In genomic region chr4:25818293-25819240, GRCh38 we compare ENCODE assay signal across 14 cellular contexts. TPM values are rescaled to one million over a fixed set of nuclear protein-coding genes. Genes with fewer than 3 reads are reported as not detected.
DNase-seq lines count a peak whose midpoint lies in the region; ATAC-seq and TF ChIP-seq lines count a peak whose summit lies in the region.
"Had no signal": no experiment of that assay in that cellular context is flagged by ENCODE, and none has a peak within 500 bp of the region (broad histone marks: within the 10 kb centered on the region; RNA-seq: fewer than 3 reads in every experiment).

No MANE protein-coding gene starts in this region.

- no peak for ATAC-seq in GM18502 (IDR thresholded peaks at IDR 0.05; ENCODE audit: poor library complexity, unreplicated experiment)
- no peak for ATAC-seq in psoas muscle
- ATAC-seq: naive thymus-derived CD4-positive, alpha-beta T cell had no signal

- H3K36me3 Mint-ChIP-seq in activated CD4-positive, alpha-beta T cell treated with anti-CD3 and anti-CD28 coated beads, Interleukin-2, amount 10 ng/mL, durations not matched to agents 24 days and 14 days (ENCODE audit: low read depth), result peaks cover 43% of the 10 kb centered on the region
- H3K36me3 Mint-ChIP-seq in brain, result peaks cover 39% of the 10 kb centered on the region

- peaks cover 3% of the 10 kb centered on the region for H3K4me1 Mint-ChIP-seq in activated CD4-positive, alpha-beta T cell treated with anti-CD3 and anti-CD28 coated beads, Interleukin-2, amount 10 ng/mL, durations not matched to agents 24 days and 14 days
- peaks cover 19% of the 10 kb centered on the region for H3K4me1 Mint-ChIP-seq in brain

- no peak for DNase-seq in activated CD4-positive, alpha-beta T cell treated with anti-CD3 and anti-CD28 coated beads, Interleukin-2, amount 10 ng/mL, durations not matched to agents 24 days and 14 days
- no peak for DNase-seq in activated CD4-positive, alpha-beta T cell treated with anti-CD3 and anti-CD28 coated beads for 48 hours
- DNase-seq in Karpas-422, result peak; percentile 38
- DNase-seq in osteoblast (ENCODE audit: insufficient read length, low spot score, missing footprints), result no peak
- DNase-seq in psoas muscle, result no peak
- DNase-seq in hypothalamus (lab: John Stamatoyannopoulos, UW), result no peak
- DNase-seq: activated CD4-positive, alpha-beta T cell treated with anti-CD3 and anti-CD28 coated beads for 1 hour; CD4-positive, alpha-beta memory T cell; left ventricle myocardium inferior; naive thymus-derived CD4-positive, alpha-beta T cell; testis had no signal

- H3K79me2 ChIP-seq in Karpas-422 (ENCODE audit: low read length) (peaks cover 41% of the 10 kb centered on the region), osteoblast (ENCODE audit: insufficient read depth, low read length) (no peaks in the 10 kb centered on the region)

- H3K36me3 ChIP-seq in Karpas-422 (ENCODE audit: insufficient read depth, low read length) (peaks cover 86% of the 10 kb centered on the region), osteoblast (ENCODE audit: insufficient read depth, low read length) (peaks cover 30% of the 10 kb centered on the region), psoas muscle (ENCODE audit: insufficient read depth in 1 of 2, low read depth in 1 of 2) (peaks cover 0 to 4% of the 10 kb centered on the region in 2 donors)

- H3K4me1 ChIP-seq in Karpas-422 (ENCODE audit: low read length), result peaks cover 12% of the 10 kb centered on the region
- peaks cover 54% of the 10 kb centered on the region for H3K4me1 ChIP-seq in osteoblast (ENCODE audit: insufficient read depth, low read length)
- H3K4me1 ChIP-seq in psoas muscle, result peaks cover 9% of the 10 kb centered on the region

- H3K4me3 ChIP-seq in Karpas-422 (ENCODE audit: low read length) (no peak overlapping the region), osteoblast (ENCODE audit: insufficient read depth, low read length) (no peak overlapping the region), psoas muscle (no peak overlapping the region)
- H3K4me3 ChIP-seq: left ventricle myocardium inferior, testis had no signal

- H3K27ac Mint-ChIP-seq in activated CD4-positive, alpha-beta T cell treated with anti-CD3 and anti-CD28 coated beads, Interleukin-2, amount 10 ng/mL, durations not matched to agents 24 days and 14 days, result peak overlapping the region; percentile 6
- H3K27ac Mint-ChIP-seq in brain, result peak overlapping the region in 3 of 5 experiments; percentile 10 to 99 (median 16)
- H3K27ac Mint-ChIP-seq: naive thymus-derived CD4-positive, alpha-beta T cell; progenitor cell of endocrine pancreas had no signal

- no peak overlapping the region for H3K9ac ChIP-seq in Karpas-422 (ENCODE audit: low read length)

- TF ChIP-seq CTCF in brain (conservative IDR thresholded peaks at IDR 0.05), result no peak
- TF ChIP-seq CTCF in osteoblast (IDR thresholded peaks at IDR 0.05; ENCODE audit: extremely low read depth, low read depth, low read length), result no peak
- no peak for TF ChIP-seq CTCF in psoas muscle (IDR thresholded peaks at IDR 0.05)

- H3K27me3 ChIP-seq in Karpas-422 (ENCODE audit: low read length) (no peaks in the 10 kb centered on the region), osteoblast (ENCODE audit: insufficient read depth, low read length) (no peaks in the 10 kb centered on the region), psoas muscle (ENCODE audit: insufficient read depth in 3 of 3, low read length in 2 of 3) (no peaks in the 10 kb centered on the region)
- H3K27me3 ChIP-seq: testis had no signal

- H3K27me3 Mint-ChIP-seq in activated CD4-positive, alpha-beta T cell treated with anti-CD3 and anti-CD28 coated beads, Interleukin-2, amount 10 ng/mL, durations not matched to agents 24 days and 14 days, result no peaks in the 10 kb centered on the region
- peaks cover 1% of the 10 kb centered on the region for H3K27me3 Mint-ChIP-seq in brain
- H3K27me3 Mint-ChIP-seq: CD4-positive, alpha-beta memory T cell; naive thymus-derived CD4-positive, alpha-beta T cell; progenitor cell of endocrine pancreas had no signal

- H2AFZ ChIP-seq in Karpas-422 (ENCODE audit: low read length) (no peak overlapping the region), osteoblast (ENCODE audit: low read length) (no peak overlapping the region)

- H4K20me1 ChIP-seq in Karpas-422 (ENCODE audit: insufficient read depth, low read depth, low read length), result no peaks in the 10 kb centered on the region
- H4K20me1 ChIP-seq in osteoblast (ENCODE audit: insufficient read depth, low read length), result no peaks in the 10 kb centered on the region

- no peak overlapping the region for H3K4me2 ChIP-seq in Karpas-422 (ENCODE audit: low read depth, low read length, poor library complexity, severe bottlenecking)
- peak overlapping the region; percentile 71 for H3K4me2 ChIP-seq in osteoblast (ENCODE audit: insufficient read depth, low read length)

- H3K9me2 ChIP-seq in Karpas-422 (replicated peaks; ENCODE audit: insufficient read depth, low read length), result no peaks in the 10 kb centered on the region

- 58 to 64% (median 60%) methylated on average over 6 of the region's 6 CpGs for WGBS in psoas muscle, 3 donors

- H3K27ac ChIP-seq in Karpas-422 (ENCODE audit: low read length), result no peak overlapping the region
- peak overlapping the region; percentile 79 for H3K27ac ChIP-seq in osteoblast (ENCODE audit: low read depth, low read length)
- no peak overlapping the region for H3K27ac ChIP-seq in psoas muscle
- H3K27ac ChIP-seq: left ventricle myocardium inferior, testis had no signal

- no peak overlapping the region for H3K4me3 Mint-ChIP-seq in activated CD4-positive, alpha-beta T cell treated with anti-CD3 and anti-CD28 coated beads, Interleukin-2, amount 10 ng/mL, durations not matched to agents 24 days and 14 days
- H3K4me3 Mint-ChIP-seq in brain, result peak overlapping the region in 1 of 5 experiments; percentile 67
- H3K4me3 Mint-ChIP-seq: CD4-positive, alpha-beta memory T cell; naive thymus-derived CD4-positive, alpha-beta T cell had no signal

- H3K9me3 ChIP-seq in Karpas-422 (ENCODE audit: low read length) (no peaks in the 10 kb centered on the region), osteoblast (ENCODE audit: low read depth, low read length) (no peaks in the 10 kb centered on the region), psoas muscle (no peaks in the 10 kb centered on the region)
- H3K9me3 ChIP-seq: left ventricle myocardium inferior, testis had no signal

- intact Hi-C loops in activated CD4-positive, alpha-beta T cell treated with anti-CD3 and anti-CD28 coated beads, Interleukin-2, amount 10 ng/mL, durations not matched to agents 24 days and 14 days (cut with micrococcal nuclease), result no loop called here
- intact Hi-C loops in psoas muscle (cut with DNase I), result no loop called here

- no peaks in the 10 kb centered on the region for H3K9me3 Mint-ChIP-seq in activated CD4-positive, alpha-beta T cell treated with anti-CD3 and anti-CD28 coated beads, Interleukin-2, amount 10 ng/mL, durations not matched to agents 24 days and 14 days
- H3K9me3 Mint-ChIP-seq in brain, result peaks cover 0 to 2% (median 0%) of the 10 kb centered on the region in 5 experiments
- H3K9me3 Mint-ChIP-seq: CD4-positive, alpha-beta memory T cell; naive thymus-derived CD4-positive, alpha-beta T cell had no signal

RNA-seq across cellular contexts. Expression of gene SEL1L3, which starts 44.2 kb away (rescaled TPM):
- 33.9 and 35.3 TPM in 2 replicates for total RNA-seq in activated CD4-positive, alpha-beta T cell treated with anti-CD3 and anti-CD28 coated beads, Interleukin-2, amount 10 ng/mL, durations not matched to agents 24 days and 14 days
- 222 and 271 TPM in 2 replicates for total RNA-seq in Karpas-422 (2014; rRNA removed; shearing (Covaris generic); ENCODE audit: low replicate concordance)
- polyA plus RNA-seq in brain (ENCODE audit: insufficient read depth, low read depth, low replicate concordance) (40.9 TPM), psoas muscle (1 to 10 TPM; 1.0 to 1.6 (median 1.3) TPM)
- total RNA-seq in osteoblast (66.6 and 83.6 TPM in 2 replicates), psoas muscle (1 to 10 TPM; 1.4 to 4.3 (median 3.0) TPM)
